27 cellular contexts compared by ENCODE assay signal in genomic region chr5:31372124-31372523, GRCh38.
DNase-seq lines count a peak whose midpoint lies in the region; TF ChIP-seq lines count a peak whose summit lies in the region.
"Had no signal": no experiment of that assay in that cellular context is flagged by ENCODE, and none has a peak within 500 bp of the region (broad histone marks: within the 10 kb centered on the region; RNA-seq: fewer than 3 reads in every experiment).

No MANE protein-coding gene starts in this region.

- DNase-seq in stimulated activated CD4-positive, alpha-beta T cell treated with anti-CD3 and anti-CD28 coated beads, Interleukin-4, amount 100 ng/mL, for 1 hour = no peak
- DNase-seq: 8988T; ACHN; AML-193; BE2C; C1 segment of cervical spinal cord; Caco-2; Calu3; CD4-positive, alpha-beta memory T cell; CD4-positive, alpha-beta T cell; CD4-positive, CD25-positive, alpha-beta regulatory T cell; CD8-positive, alpha-beta memory T cell; CD8-positive, alpha-beta T cell; COR-L47; DMS 273 treated with DMSO at 0.1 percent for 48 hours; DMS153; DMS53; DMS79; DMS79 treated with DMSO at 0.1 percent for 48 hours; DND-41; EL had no signal

- POLR2A ChIA-PET in HEK293 (lab: Yijun Ruan, JAX) = no interaction called here

- no peaks in the 10 kb centered on the region for H3K36me3 ChIP-seq in HEK293 (ENCODE audit: control insufficient read depth in 2 of 2, insufficient read depth in 1 of 2, low read length in 2 of 2)
- H3K36me3 ChIP-seq: BE2C; BLaER1; BLaER1 treated with 17β-estradiol and CSF1 and Interleukin-3, amounts not matched to agents 10 nM and 100 nM had no signal

- TF ChIP-seq CTCF in HEK293 (tag by site-specific recombination; IDR thresholded peaks at IDR 0.05) = no peak

- no peaks in the 10 kb centered on the region for H3K9me3 ChIP-seq in HEK293 (ENCODE audit: control insufficient read depth, insufficient read depth, low read depth, low read length)
- H3K9me3 ChIP-seq: A549; BE2C; BLaER1; BLaER1 treated with 17β-estradiol and CSF1 and Interleukin-3, amounts not matched to agents 10 nM and 100 nM; Caco-2 had no signal

- no peak overlapping the region for H3K27ac ChIP-seq in HEK293 (ENCODE audit: extremely low read depth, low read depth, low read length)
- H3K27ac ChIP-seq: 22Rv1; A549; BLaER1; BLaER1 treated with 17β-estradiol and CSF1 and Interleukin-3, amounts not matched to agents 10 nM and 100 nM; C4-2B had no signal

- H3K4me3 ChIP-seq in HEK293 (ENCODE audit: low read depth, low read length) = no peak overlapping the region
- H3K4me3 ChIP-seq: A549; BLaER1; BLaER1 treated with 17β-estradiol and CSF1 and Interleukin-3, amounts not matched to agents 10 nM and 100 nM had no signal

- CTCF ChIA-PET in HEK293 (lab: Yijun Ruan, JAX) = interaction anchor here (0.5 kb wide), 1 partner anchor 1861 kb away, joined by 5 read pairs; no protein-coding TSS in a partner anchor

- no peaks in the 10 kb centered on the region for H3K4me1 ChIP-seq in HEK293 (ENCODE audit: control insufficient read depth, insufficient read depth, low read length)
- H3K4me1 ChIP-seq: A549, Caco-2 had no signal

TF ChIP-seq in HEK293, 187 proteins besides CTCF, POLR2A, EP300 and RAD21:
- TF ChIP-seq PRDM10 (tag by site-specific recombination; IDR thresholded peaks at IDR 0.05) (peak; percentile 58), ZNF2 (tag by site-specific recombination; IDR thresholded peaks at IDR 0.05) (peak; percentile 94), ZNF302 (tag by site-specific recombination; IDR thresholded peaks at IDR 0.05; ENCODE audit: low read depth) (no peak)
TF ChIP-seq in HEK293: peak in this region for 2.
